1 cellular context compared by ENCODE assay signal in the genomic region with DNA sequence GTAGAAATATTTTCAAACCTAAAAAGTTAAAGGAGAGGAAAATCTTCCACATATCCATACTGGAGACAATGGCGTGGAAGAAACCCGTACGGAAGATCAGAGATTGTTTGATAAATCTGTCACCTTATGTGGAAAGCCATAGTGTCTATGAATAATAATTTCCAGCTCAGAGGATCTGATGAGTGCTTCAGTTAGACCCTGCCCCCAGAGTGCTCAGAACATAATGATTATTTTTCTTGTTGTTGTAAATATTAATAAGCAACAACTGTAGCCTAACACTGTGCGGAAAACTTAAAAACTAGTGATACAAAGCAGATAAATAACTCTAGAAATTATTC.
TF ChIP-seq lines count a peak whose summit lies in the region.

No MANE protein-coding gene starts in this region.

TF ChIP-seq in GM23338, 12 proteins besides CTCF, POLR2A, EP300 and RAD21 (continued from another document):
- TF ChIP-seq, protein P1, sequence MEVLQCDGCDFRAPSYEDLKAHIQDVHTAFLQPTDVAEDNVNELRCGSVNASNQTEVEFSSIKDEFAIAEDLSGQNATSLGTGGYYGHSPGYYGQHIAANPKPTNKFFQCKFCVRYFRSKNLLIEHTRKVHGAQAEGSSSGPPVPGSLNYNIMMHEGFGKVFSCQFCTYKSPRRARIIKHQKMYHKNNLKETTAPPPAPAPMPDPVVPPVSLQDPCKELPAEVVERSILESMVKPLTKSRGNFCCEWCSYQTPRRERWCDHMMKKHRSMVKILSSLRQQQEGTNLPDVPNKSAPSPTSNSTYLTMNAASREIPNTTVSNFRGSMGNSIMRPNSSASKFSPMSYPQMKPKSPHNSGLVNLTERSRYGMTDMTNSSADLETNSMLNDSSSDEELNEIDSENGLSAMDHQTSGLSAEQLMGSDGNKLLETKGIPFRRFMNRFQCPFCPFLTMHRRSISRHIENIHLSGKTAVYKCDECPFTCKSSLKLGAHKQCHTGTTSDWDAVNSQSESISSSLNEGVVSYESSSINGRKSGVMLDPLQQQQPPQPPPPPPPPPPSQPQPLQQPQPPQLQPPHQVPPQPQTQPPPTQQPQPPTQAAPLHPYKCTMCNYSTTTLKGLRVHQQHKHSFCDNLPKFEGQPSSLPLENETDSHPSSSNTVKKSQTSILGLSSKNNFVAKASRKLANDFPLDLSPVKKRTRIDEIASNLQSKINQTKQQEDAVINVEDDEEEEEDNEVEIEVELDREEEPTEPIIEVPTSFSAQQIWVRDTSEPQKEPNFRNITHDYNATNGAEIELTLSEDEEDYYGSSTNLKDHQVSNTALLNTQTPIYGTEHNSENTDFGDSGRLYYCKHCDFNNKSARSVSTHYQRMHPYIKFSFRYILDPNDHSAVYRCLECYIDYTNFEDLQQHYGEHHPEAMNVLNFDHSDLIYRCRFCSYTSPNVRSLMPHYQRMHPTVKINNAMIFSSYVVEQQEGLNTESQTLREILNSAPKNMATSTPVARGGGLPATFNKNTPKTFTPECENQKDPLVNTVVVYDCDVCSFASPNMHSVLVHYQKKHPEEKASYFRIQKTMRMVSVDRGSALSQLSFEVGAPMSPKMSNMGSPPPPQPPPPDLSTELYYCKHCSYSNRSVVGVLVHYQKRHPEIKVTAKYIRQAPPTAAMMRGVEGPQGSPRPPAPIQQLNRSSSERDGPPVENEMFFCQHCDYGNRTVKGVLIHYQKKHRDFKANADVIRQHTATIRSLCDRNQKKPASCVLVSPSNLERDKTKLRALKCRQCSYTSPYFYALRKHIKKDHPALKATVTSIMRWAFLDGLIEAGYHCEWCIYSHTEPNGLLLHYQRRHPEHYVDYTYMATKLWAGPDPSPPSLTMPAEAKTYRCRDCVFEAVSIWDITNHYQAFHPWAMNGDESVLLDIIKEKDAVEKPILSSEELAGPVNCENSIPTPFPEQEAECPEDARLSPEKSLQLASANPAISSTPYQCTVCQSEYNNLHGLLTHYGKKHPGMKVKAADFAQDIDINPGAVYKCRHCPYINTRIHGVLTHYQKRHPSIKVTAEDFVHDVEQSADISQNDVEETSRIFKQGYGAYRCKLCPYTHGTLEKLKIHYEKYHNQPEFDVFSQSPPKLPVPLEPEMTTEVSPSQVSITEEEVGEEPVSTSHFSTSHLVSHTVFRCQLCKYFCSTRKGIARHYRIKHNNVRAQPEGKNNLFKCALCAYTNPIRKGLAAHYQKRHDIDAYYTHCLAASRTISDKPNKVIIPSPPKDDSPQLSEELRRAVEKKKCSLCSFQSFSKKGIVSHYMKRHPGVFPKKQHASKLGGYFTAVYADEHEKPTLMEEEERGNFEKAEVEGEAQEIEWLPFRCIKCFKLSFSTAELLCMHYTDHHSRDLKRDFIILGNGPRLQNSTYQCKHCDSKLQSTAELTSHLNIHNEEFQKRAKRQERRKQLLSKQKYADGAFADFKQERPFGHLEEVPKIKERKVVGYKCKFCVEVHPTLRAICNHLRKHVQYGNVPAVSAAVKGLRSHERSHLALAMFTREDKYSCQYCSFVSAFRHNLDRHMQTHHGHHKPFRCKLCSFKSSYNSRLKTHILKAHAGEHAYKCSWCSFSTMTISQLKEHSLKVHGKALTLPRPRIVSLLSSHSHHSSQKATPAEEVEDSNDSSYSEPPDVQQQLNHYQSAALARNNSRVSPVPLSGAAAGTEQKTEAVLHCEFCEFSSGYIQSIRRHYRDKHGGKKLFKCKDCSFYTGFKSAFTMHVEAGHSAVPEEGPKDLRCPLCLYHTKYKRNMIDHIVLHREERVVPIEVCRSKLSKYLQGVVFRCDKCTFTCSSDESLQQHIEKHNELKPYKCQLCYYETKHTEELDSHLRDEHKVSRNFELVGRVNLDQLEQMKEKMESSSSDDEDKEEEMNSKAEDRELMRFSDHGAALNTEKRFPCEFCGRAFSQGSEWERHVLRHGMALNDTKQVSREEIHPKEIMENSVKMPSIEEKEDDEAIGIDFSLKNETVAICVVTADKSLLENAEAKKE (CRISPR knock-in tag; IDR thresholded peaks at IDR 0.05) = no peak
- TF ChIP-seq CREB1 (CRISPR knock-in tag; IDR thresholded peaks at IDR 0.05; ENCODE audit: low read depth) = no peak
- TF ChIP-seq JUNB (IDR thresholded peaks at IDR 0.05; ENCODE audit: unreplicated experiment) = no peak
- TF ChIP-seq, protein P2, sequence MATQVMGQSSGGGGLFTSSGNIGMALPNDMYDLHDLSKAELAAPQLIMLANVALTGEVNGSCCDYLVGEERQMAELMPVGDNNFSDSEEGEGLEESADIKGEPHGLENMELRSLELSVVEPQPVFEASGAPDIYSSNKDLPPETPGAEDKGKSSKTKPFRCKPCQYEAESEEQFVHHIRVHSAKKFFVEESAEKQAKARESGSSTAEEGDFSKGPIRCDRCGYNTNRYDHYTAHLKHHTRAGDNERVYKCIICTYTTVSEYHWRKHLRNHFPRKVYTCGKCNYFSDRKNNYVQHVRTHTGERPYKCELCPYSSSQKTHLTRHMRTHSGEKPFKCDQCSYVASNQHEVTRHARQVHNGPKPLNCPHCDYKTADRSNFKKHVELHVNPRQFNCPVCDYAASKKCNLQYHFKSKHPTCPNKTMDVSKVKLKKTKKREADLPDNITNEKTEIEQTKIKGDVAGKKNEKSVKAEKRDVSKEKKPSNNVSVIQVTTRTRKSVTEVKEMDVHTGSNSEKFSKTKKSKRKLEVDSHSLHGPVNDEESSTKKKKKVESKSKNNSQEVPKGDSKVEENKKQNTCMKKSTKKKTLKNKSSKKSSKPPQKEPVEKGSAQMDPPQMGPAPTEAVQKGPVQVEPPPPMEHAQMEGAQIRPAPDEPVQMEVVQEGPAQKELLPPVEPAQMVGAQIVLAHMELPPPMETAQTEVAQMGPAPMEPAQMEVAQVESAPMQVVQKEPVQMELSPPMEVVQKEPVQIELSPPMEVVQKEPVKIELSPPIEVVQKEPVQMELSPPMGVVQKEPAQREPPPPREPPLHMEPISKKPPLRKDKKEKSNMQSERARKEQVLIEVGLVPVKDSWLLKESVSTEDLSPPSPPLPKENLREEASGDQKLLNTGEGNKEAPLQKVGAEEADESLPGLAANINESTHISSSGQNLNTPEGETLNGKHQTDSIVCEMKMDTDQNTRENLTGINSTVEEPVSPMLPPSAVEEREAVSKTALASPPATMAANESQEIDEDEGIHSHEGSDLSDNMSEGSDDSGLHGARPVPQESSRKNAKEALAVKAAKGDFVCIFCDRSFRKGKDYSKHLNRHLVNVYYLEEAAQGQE (IDR thresholded peaks at IDR 0.05; ENCODE audit: unreplicated experiment) = no peak
- TF ChIP-seq POLR2AphosphoS5 (IDR thresholded peaks at IDR 0.05; ENCODE audit: low read depth) = no peak
- no peak for TF ChIP-seq EZH2 (IDR thresholded peaks at IDR 0.05; ENCODE audit: low read depth, unreplicated experiment)
- no peak for TF ChIP-seq EZH2phosphoT487 (IDR thresholded peaks at IDR 0.05; ENCODE audit: unreplicated experiment)
- TF ChIP-seq, protein P3, sequence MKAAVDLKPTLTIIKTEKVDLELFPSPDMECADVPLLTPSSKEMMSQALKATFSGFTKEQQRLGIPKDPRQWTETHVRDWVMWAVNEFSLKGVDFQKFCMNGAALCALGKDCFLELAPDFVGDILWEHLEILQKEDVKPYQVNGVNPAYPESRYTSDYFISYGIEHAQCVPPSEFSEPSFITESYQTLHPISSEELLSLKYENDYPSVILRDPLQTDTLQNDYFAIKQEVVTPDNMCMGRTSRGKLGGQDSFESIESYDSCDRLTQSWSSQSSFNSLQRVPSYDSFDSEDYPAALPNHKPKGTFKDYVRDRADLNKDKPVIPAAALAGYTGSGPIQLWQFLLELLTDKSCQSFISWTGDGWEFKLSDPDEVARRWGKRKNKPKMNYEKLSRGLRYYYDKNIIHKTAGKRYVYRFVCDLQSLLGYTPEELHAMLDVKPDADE (IDR thresholded peaks at IDR 0.05) = no peak
- TF ChIP-seq ZNF114 (CRISPR knock-in tag; IDR thresholded peaks at IDR 0.05) = no peak
- TF ChIP-seq ZNF331 (CRISPR knock-in tag; IDR thresholded peaks at IDR 0.05; ENCODE audit: low read depth) = no peak
